ENCODE assay signal across 22 cellular contexts in the genomic region with DNA sequence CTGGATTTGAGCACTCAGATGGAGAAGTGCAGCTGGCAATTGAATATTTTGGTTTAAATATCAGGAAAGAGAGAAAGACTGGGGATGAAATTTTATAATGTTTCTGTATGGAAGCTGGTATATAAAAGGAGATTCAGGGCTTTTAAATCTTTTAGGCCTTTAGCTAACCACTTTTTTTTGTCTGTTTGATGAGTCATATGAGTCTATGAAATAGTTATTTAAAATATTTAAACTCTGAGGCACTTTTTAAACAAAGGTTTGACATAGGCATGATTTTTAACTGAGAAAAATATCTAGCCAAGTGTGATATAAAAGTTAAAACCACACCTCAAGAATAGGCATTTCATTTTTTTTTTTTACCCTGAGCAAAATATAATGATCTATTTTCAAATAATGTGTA.
"Had no signal": no experiment of that assay in that cellular context is flagged by ENCODE, and none has a peak within 500 bp of the region (broad histone marks: within the 10 kb centered on the region; RNA-seq: fewer than 3 reads in every experiment).

No MANE protein-coding gene starts in this region.

- FAIRE-seq: colon, keratinocyte had no signal

- H3K4me3 ChIP-seq: breast epithelium, esophagus muscularis mucosa, right atrium auricular region, spleen, uterus had no signal

- H3K9me3 ChIP-seq: breast epithelium, esophagus muscularis mucosa, right atrium auricular region, spleen, uterus had no signal

- DNase-seq: activated CD4-positive, alpha-beta T cell treated with anti-CD3 and anti-CD28 coated beads for 36 hours; activated CD4-positive, CD25-positive, alpha-beta regulatory T cell; activated CD8-positive, alpha-beta memory T cell treated with anti-CD3 and anti-CD28 coated beads for 24 hours; activated effector memory CD4-positive, alpha-beta T cell treated with Interleukin-2 at 50 U/mL for 16 hours; activated naive CD4-positive, alpha-beta T cell treated with Interleukin-2 at 50 U/mL for 16 hours; activated naive CD8-positive, alpha-beta T cell treated with anti-CD3 and anti-CD28 coated beads, Interleukin-2, amount 10 ng/mL, durations not matched to agents 7 days and 5 days; amniotic stem cell; dermis blood vessel endothelial cell; effector CD4-positive, alpha-beta T cell; foreskin melanocyte; left colon; mammary epithelial cell; naive thymus-derived CD8-positive, alpha-beta T cell; nucleus accumbens; spleen; stimulated activated naive CD4-positive, alpha-beta T cell treated with Interleukin-2 at 50 U/mL for 16 hours; uterus had no signal

- H3K36me3 ChIP-seq: breast epithelium, esophagus muscularis mucosa, right atrium auricular region, spleen, uterus had no signal

- H3K27ac ChIP-seq: breast epithelium, esophagus muscularis mucosa, right atrium auricular region, spleen, uterus had no signal

- H3K4me1 ChIP-seq: breast epithelium, esophagus muscularis mucosa, right atrium auricular region, spleen, uterus had no signal

- H3K27me3 ChIP-seq: breast epithelium, esophagus muscularis mucosa, right atrium auricular region, spleen, uterus had no signal

- ATAC-seq: activated CD4-positive, alpha-beta T cell treated with anti-CD3 and anti-CD28 coated beads for 36 hours; left colon; naive thymus-derived CD8-positive, alpha-beta T cell had no signal
